18 cellular contexts compared by ENCODE assay signal in the genomic region with DNA sequence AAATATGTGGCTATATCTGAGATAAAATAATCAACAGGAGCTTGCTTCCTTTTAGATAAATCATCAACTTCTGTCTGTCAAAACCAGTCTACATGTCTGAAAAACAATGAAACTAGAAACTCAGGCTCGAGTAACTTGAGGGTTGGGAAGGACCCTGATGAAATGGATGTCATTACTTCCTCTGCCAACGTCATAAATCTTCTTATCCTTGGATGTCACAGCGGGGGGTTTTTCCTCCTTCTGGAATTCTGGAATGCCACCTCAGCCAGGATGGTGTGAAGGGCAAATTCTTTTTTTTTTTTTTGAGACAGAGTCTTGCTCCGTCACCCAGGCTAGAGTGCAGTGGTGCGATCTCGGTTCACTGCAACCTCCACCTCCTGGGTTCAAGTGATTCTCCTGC.
"Had no signal": no experiment of that assay in that cellular context is flagged by ENCODE, and none has a peak within 500 bp of the region (broad histone marks: within the 10 kb centered on the region; RNA-seq: fewer than 3 reads in every experiment).

No MANE protein-coding gene starts in this region.

- H3K27ac Mint-ChIP-seq: activated CD8-positive, alpha-beta memory T cell treated with anti-CD3 and anti-CD28 coated beads, Interleukin-2, amount 10 ng/mL, durations not matched to agents 7 days and 5 days; activated naive CD8-positive, alpha-beta T cell; activated T-cell treated with anti-CD3 and anti-CD28 coated beads, Interleukin-2, amount 50 U/mL, for 24 hours; endodermal cell; natural killer cell treated with Interleukin-12 subunit alpha and Interleukin-12 subunit beta and Interleukin-15 and Interleukin-18, amount 100 ng/mL, for 72 hours; T-helper 2 cell treated with Interferon-gamma antibody and Interleukin-4, amounts not matched to agents 5 μg/mL and 100 μg/mL, for 36 hours had no signal

- H3K4me3 Mint-ChIP-seq: activated CD8-positive, alpha-beta memory T cell treated with anti-CD3 and anti-CD28 coated beads, Interleukin-2, amount 10 ng/mL, durations not matched to agents 7 days and 5 days; activated naive CD8-positive, alpha-beta T cell; activated T-cell treated with anti-CD3 and anti-CD28 coated beads, Interleukin-2, amount 50 U/mL, for 24 hours; endodermal cell; natural killer cell treated with Interleukin-12 subunit alpha and Interleukin-12 subunit beta and Interleukin-15 and Interleukin-18, amount 100 ng/mL, for 72 hours; T-helper 2 cell treated with Interferon-gamma antibody and Interleukin-4, amounts not matched to agents 5 μg/mL and 100 μg/mL, for 36 hours had no signal

- H3K27ac ChIP-seq: thyroid gland, uterus had no signal

- H3K4me3 ChIP-seq: thyroid gland, uterus had no signal

- DNase-seq: activated CD4-positive, alpha-beta T cell treated with anti-CD3 and anti-CD28 coated beads for 1 hour; activated CD4-positive, alpha-beta T cell treated with anti-CD3 and anti-CD28 coated beads, Interleukin-2, amount 50 U/mL, for 48 hours; activated CD8-positive, alpha-beta memory T cell treated with anti-CD3 and anti-CD28 coated beads, Interleukin-2, amount 10 ng/mL, durations not matched to agents 7 days and 5 days; activated gamma-delta T cell; activated T-cell treated with anti-CD3 and anti-CD28 coated beads, Interleukin-2, amount 50 U/mL, for 24 hours; amygdala; cerebellar nuclear complex; dermis blood vessel endothelial cell; endodermal cell; left cardiac atrium; mammary epithelial cell; retina; small intestine; thyroid gland; uterus had no signal

- H3K4me1 ChIP-seq: uterus had no signal

- H3K9me3 ChIP-seq: thyroid gland, uterus had no signal

- H3K27me3 ChIP-seq: thyroid gland, uterus had no signal

- H3K4me1 Mint-ChIP-seq: activated CD8-positive, alpha-beta memory T cell treated with anti-CD3 and anti-CD28 coated beads, Interleukin-2, amount 10 ng/mL, durations not matched to agents 7 days and 5 days had no signal

- H3K9me3 Mint-ChIP-seq: activated T-cell treated with anti-CD3 and anti-CD28 coated beads, Interleukin-2, amount 50 U/mL, for 24 hours; natural killer cell treated with Interleukin-12 subunit alpha and Interleukin-12 subunit beta and Interleukin-15 and Interleukin-18, amount 100 ng/mL, for 72 hours; T-helper 2 cell treated with Interferon-gamma antibody and Interleukin-4, amounts not matched to agents 5 μg/mL and 100 μg/mL, for 36 hours had no signal

- H3K36me3 ChIP-seq: thyroid gland, uterus had no signal

- H3K36me3 Mint-ChIP-seq: activated CD8-positive, alpha-beta memory T cell treated with anti-CD3 and anti-CD28 coated beads, Interleukin-2, amount 10 ng/mL, durations not matched to agents 7 days and 5 days; activated naive CD8-positive, alpha-beta T cell; natural killer cell treated with Interleukin-12 subunit alpha and Interleukin-12 subunit beta and Interleukin-15 and Interleukin-18, amount 100 ng/mL, for 72 hours had no signal
